Comparison of ENCODE assay signal across 22 cellular contexts in the genomic region with DNA sequence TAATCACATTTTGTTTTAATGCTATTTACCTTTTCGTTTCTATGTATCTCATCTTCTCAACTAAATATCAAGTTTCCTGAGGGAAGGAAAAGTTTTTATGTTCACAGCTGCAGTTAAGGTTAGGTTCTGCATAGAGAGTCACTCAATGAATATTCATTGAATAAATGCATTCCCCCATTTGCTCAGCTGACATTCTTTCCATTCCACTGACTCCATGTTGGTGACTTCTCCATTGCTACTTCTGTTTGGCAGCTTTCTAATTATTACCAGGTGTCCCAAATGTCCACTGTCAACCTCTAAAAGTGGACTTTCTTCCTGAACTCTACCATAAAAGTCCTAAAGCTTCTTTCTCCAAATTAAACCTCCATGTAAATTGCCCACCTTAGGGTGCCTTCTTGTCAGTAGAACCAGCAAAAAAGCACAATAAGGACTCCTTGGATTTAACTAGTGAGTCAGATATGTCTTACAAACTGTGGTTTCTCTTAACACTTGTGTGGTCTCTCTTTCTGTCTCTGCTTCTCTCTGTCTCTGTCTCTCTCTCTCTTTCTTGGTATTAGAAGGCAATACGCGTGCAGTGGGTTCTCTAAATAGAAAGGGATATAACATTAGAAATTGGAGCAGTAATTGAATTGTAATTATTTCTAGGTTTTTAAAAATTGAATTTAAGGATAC.
DNase-seq lines count a peak whose midpoint lies in the region; ATAC-seq, FAIRE-seq and TF ChIP-seq lines count a peak whose summit lies in the region.
"Had no signal": no experiment of that assay in that cellular context is flagged by ENCODE, and none has a peak within 500 bp of the region (broad histone marks: within the 10 kb centered on the region; RNA-seq: fewer than 3 reads in every experiment).

No MANE protein-coding gene starts in this region.

- H3K4me3 Mint-ChIP-seq in astrocyte (ENCODE audit: unreplicated experiment) = no peak overlapping the region
- H3K4me3 Mint-ChIP-seq: brain; CD8-positive, alpha-beta T cell; neural progenitor cell had no signal

- ATAC-seq in pancreas (no peak), HG03097 (IDR thresholded peaks at IDR 0.05; ENCODE audit: low FRiP score, unreplicated experiment) (no peak)
- ATAC-seq: CD8-positive, alpha-beta T cell had no signal

- H3K4me1 ChIP-seq in astrocyte (ENCODE audit: insufficient read depth, low read length) = no peaks in the 10 kb centered on the region
- H3K4me1 ChIP-seq in pancreas = no peaks in the 10 kb centered on the region
- H3K4me1 ChIP-seq: neural progenitor cell had no signal

- TF ChIP-seq CTCF in astrocyte (IDR thresholded peaks at IDR 0.05; ENCODE audit: insufficient read depth, low read depth, low read length) = no peak
- no peak for TF ChIP-seq CTCF in pancreas (IDR thresholded peaks at IDR 0.05)

- H3K9ac ChIP-seq in astrocyte (ENCODE audit: low read length) = no peak overlapping the region
- H3K9ac ChIP-seq: neural progenitor cell had no signal

- no peaks in the 10 kb centered on the region for H3K27me3 Mint-ChIP-seq in astrocyte (ENCODE audit: low read depth, unreplicated experiment)

- H3K4me1 Mint-ChIP-seq in astrocyte (ENCODE audit: low read depth, unreplicated experiment) = peaks cover 7% of the 10 kb centered on the region
- H3K4me1 Mint-ChIP-seq: brain, neural progenitor cell had no signal

- peak overlapping the region; percentile 25 for H3K4me2 ChIP-seq in astrocyte (ENCODE audit: low read length)
- H3K4me2 ChIP-seq: neural progenitor cell had no signal

- DNase-seq in AG20443 (ENCODE audit: low spot score) = peak; percentile 50
- DNase-seq in HT1080 (ENCODE audit: low read depth) = peak; percentile 10
- peak; percentile 31 for DNase-seq in astrocyte (ENCODE audit: low read depth)
- peak; percentile 46 for DNase-seq in iPS DF 4.7 (ENCODE audit: extremely low read depth, low spot score)
- DNase-seq in pancreas = no peak
- DNase-seq in SW480 (ENCODE audit: low spot score) = no peak
- DNase-seq in HPDE6-E6E7 (ENCODE audit: extremely low spot score) = no peak
- DNase-seq: activated CD4-positive, alpha-beta T cell treated with anti-CD3 and anti-CD28 coated beads, Interleukin-2, amount 50 U/mL, for 4 hours; activated naive CD4-positive, alpha-beta T cell; activated T-cell treated with anti-CD3 and anti-CD28 coated beads for 4 hours; CD8-positive, alpha-beta T cell; cortex of kidney; head of caudate nucleus; Karpas-422; kidney glomerular epithelial cell; midbrain; NCI-H1417 treated with DMSO at 0.1 percent for 48 hours; NCI-H82; retina had no signal

- no peaks in the 10 kb centered on the region for H3K36me3 ChIP-seq in astrocyte (ENCODE audit: insufficient read depth, low read length)
- H3K36me3 ChIP-seq in pancreas = no peaks in the 10 kb centered on the region
- H3K36me3 ChIP-seq: neural progenitor cell had no signal

- no peaks in the 10 kb centered on the region for H3K9me3 Mint-ChIP-seq in astrocyte (ENCODE audit: unreplicated experiment)
- H3K9me3 Mint-ChIP-seq: brain; CD8-positive, alpha-beta T cell; neural progenitor cell had no signal

- H3K27ac ChIP-seq in astrocyte (ENCODE audit: low read depth, low read length) = no peak overlapping the region
- H3K27ac ChIP-seq in pancreas = no peak overlapping the region
- H3K27ac ChIP-seq: neural progenitor cell had no signal

- no peak overlapping the region for H2AFZ ChIP-seq in astrocyte (ENCODE audit: low read depth, low read length)
- H2AFZ ChIP-seq: neural progenitor cell had no signal

- no peaks in the 10 kb centered on the region for H3K9me3 ChIP-seq in astrocyte (ENCODE audit: insufficient read depth, low read depth, low read length)
- no peaks in the 10 kb centered on the region for H3K9me3 ChIP-seq in pancreas

- peak overlapping the region; percentile 71 for H3K27ac Mint-ChIP-seq in astrocyte (ENCODE audit: unreplicated experiment)
- H3K27ac Mint-ChIP-seq: brain; CD8-positive, alpha-beta T cell; neural progenitor cell had no signal

- WGBS in pancreas, 2 donors = 90 to 94% methylated on average over 3 of the region's 3 CpGs

- intact Hi-C loops in pancreas (cut with DNase I) = no loop called here

- H3K4me3 ChIP-seq in astrocyte (ENCODE audit: insufficient read depth, low read depth, low read length) = no peak overlapping the region
- no peak overlapping the region for H3K4me3 ChIP-seq in pancreas
- H3K4me3 ChIP-seq: neural progenitor cell had no signal

- H3K79me2 ChIP-seq in astrocyte (ENCODE audit: insufficient read depth, low read length) = no peaks in the 10 kb centered on the region

- peak; percentile 23 for FAIRE-seq in astrocyte (lab: Jason Lieb, UNC)
- FAIRE-seq in pancreas (lab: Jason Lieb, UNC) = no peak

- no peaks in the 10 kb centered on the region for H3K27me3 ChIP-seq in astrocyte (ENCODE audit: insufficient read depth, low read length)
- H3K27me3 ChIP-seq in pancreas = no peaks in the 10 kb centered on the region
- H3K27me3 ChIP-seq: neural progenitor cell had no signal

- H3K36me3 Mint-ChIP-seq in astrocyte (ENCODE audit: low read depth, unreplicated experiment) = no peaks in the 10 kb centered on the region
- H3K36me3 Mint-ChIP-seq: brain, neural progenitor cell had no signal

- H4K20me1 ChIP-seq in astrocyte (ENCODE audit: insufficient read depth, low read length) = no peaks in the 10 kb centered on the region

Comparison
In these comparisons a context has a peak if more than half of its experiments do, and no peak if none do; other contexts are left out.
1. DNase-seq: peak in AG20443 (single experiment), HT1080 (single experiment), astrocyte (single experiment) and iPS DF 4.7 (single experiment); none in pancreas (0 of 6), SW480 (single experiment) and HPDE6-E6E7 (single experiment).